ENCODE assay signal across 12 cellular contexts in genomic region chr4:68712207-68712606, GRCh38. TPM values are rescaled to one million over a fixed set of nuclear protein-coding genes. Genes with fewer than 3 reads are reported as not detected.
"Had no signal": no experiment of that assay in that cellular context is flagged by ENCODE, and none has a peak within 500 bp of the region (broad histone marks: within the 10 kb centered on the region; RNA-seq: fewer than 3 reads in every experiment).

No MANE protein-coding gene starts in this region.

- H2AFZ ChIP-seq: GM23248, GM23338 had no signal

- H3K9me3 ChIP-seq: HAP-1 had no signal

- H3K27ac ChIP-seq: GM23248 had no signal

- H3K9ac ChIP-seq: GM23248 had no signal

- H3K4me3 ChIP-seq: GM23248, GM23338, HAP-1 had no signal

- DNase-seq: GM23248, GOT3, H7, H9, HCEC 1CT, HFFc6 had no signal

- H3K36me3 ChIP-seq: HAP-1 had no signal

- H3K4me1 ChIP-seq: HAP-1 had no signal

- ATAC-seq: GM23338, HCT116 had no signal

- H3K4me2 ChIP-seq: GM23338 had no signal

- FAIRE-seq: H1, H54 had no signal

RNA-seq across cellular contexts. Expression of gene UGT2B15, which starts 41.8 kb away (rescaled TPM):
- total RNA-seq: GM23248, GM23338, H1, H4, H7, H9, HFFc6 had no signal
- polyA plus RNA-seq: GM23248, GM23338, H1 had no signal
